ENCODE assay signal across 8 cellular contexts in genomic region chr10:32955299-32955772, GRCh38. TPM values are rescaled to one million over a fixed set of nuclear protein-coding genes. Genes with fewer than 3 reads are reported as not detected.
DNase-seq lines count a peak whose midpoint lies in the region; ATAC-seq and TF ChIP-seq lines count a peak whose summit lies in the region.

No MANE protein-coding gene starts in this region.

- POLR2A ChIA-PET in AG04450 (lab: Yijun Ruan, JAX): interaction anchor here (4.8 kb wide), 1 partner anchor 26 kb away, joined by 28 read pairs; no protein-coding TSS in a partner anchor

- no peaks in the 10 kb centered on the region for H3K27me3 Mint-ChIP-seq in chondrocyte (ENCODE audit: low read depth)

- H3K4me3 ChIP-seq in AG04450 (ENCODE audit: low read depth, low read length): peak overlapping the region; percentile 79
- peak overlapping the region; percentile 2 to 82 for H3K4me3 ChIP-seq in muscle layer of colon (ENCODE audit: low read depth in 1 of 2, low read length in 2 of 2)

- H3K9ac ChIP-seq in muscle layer of colon (ENCODE audit: low read length): peak overlapping the region; percentile 73

- no peak overlapping the region for H3K27ac ChIP-seq in AG04450 (ENCODE audit: low read depth, low read length)
- H3K27ac ChIP-seq in muscle layer of colon (ENCODE audit: low read depth, low read length): peak overlapping the region; percentile 67

- DNase-seq in AG04450 (ENCODE audit: low read depth, low spot score) (no peak), HT-29 (ENCODE audit: low spot score) (peak; percentile 42), chondrocyte (ENCODE audit: low spot score) (no peak), NCI-H2227 treated with DMSO at 0.1 percent for 48 hours (lab: John Stamatoyannopoulos, UW) (no peak), ecto neural progenitor cell (ENCODE audit: low spot score) (no peak)

- CTCF ChIA-PET in AG04450 (lab: Charles Lee): interaction anchor here (1.1 to 1.6 kb wide), 3 partner anchors 49 to 55 kb away, joined by 3 to 4 read pairs (median 3); no protein-coding TSS in a partner anchor

- H3K4me1 ChIP-seq in muscle layer of colon (ENCODE audit: insufficient read depth, low read length): peaks cover 47% of the 10 kb centered on the region

- TF ChIP-seq CTCF in AG04450 (IDR thresholded peaks at IDR 0.05; ENCODE audit: low read depth, low read length) (no peak), chondrocyte (IDR thresholded peaks at IDR 0.05) (no peak)

- no peaks in the 10 kb centered on the region for H3K27me3 ChIP-seq in AG04450 (ENCODE audit: control insufficient read depth, insufficient read depth, low read length)
- no peaks in the 10 kb centered on the region for H3K27me3 ChIP-seq in muscle layer of colon (ENCODE audit: control insufficient read depth in 1 of 2, insufficient read depth in 2 of 2, low read length in 2 of 2)

- no peaks in the 10 kb centered on the region for H3K36me3 Mint-ChIP-seq in chondrocyte (ENCODE audit: low read depth)

- ATAC-seq in HG02588 (IDR thresholded peaks at IDR 0.05; ENCODE audit: unreplicated experiment) (no peak), HG02870 (IDR thresholded peaks at IDR 0.05; ENCODE audit: unreplicated experiment) (no peak)

- H3K9me3 ChIP-seq in AG04450 (ENCODE audit: control insufficient read depth, insufficient read depth, low read length) (no peaks in the 10 kb centered on the region), muscle layer of colon (ENCODE audit: low read length) (no peaks in the 10 kb centered on the region)

- H3K27ac Mint-ChIP-seq in chondrocyte (ENCODE audit: unreplicated experiment): peak overlapping the region; percentile 82

- no peaks in the 10 kb centered on the region for H3K9me3 Mint-ChIP-seq in chondrocyte (ENCODE audit: low read depth)

- no peaks in the 10 kb centered on the region for H3K36me3 ChIP-seq in muscle layer of colon (ENCODE audit: insufficient read depth, low read length)

- peak overlapping the region; percentile 77 for H3K4me3 Mint-ChIP-seq in chondrocyte (ENCODE audit: unreplicated experiment)

- peaks cover 82% of the 10 kb centered on the region for H3K4me1 Mint-ChIP-seq in chondrocyte (ENCODE audit: low read depth)

RNA-seq across cellular contexts. Expression of gene ITGB1, which starts 2.7 kb away (rescaled TPM):
- 1,870 and 2,796 TPM in 2 replicates for polyA plus RNA-seq in AG04450 (2011; rRNA removed)
- 1,381 and 1,666 TPM in 2 replicates for polyA minus RNA-seq in AG04450 (2011; rRNA and poly(A)+ RNA removed)
- total RNA-seq in HT-29 (2014; rRNA removed; shearing (Covaris generic)): 169 and 195 TPM in 2 replicates
- 951 to 1,280 TPM (median 1,183 TPM) in 3 replicates for total RNA-seq in chondrocyte
